In genomic region chr1:86823821-86824500, GRCh38 we compare ENCODE assay signal across 25 cellular contexts.
DNase-seq lines count a peak whose midpoint lies in the region; ATAC-seq, FAIRE-seq and TF ChIP-seq lines count a peak whose summit lies in the region.
"Had no signal": no experiment of that assay in that cellular context is flagged by ENCODE, and none has a peak within 500 bp of the region (broad histone marks: within the 10 kb centered on the region; RNA-seq: fewer than 3 reads in every experiment).

No MANE protein-coding gene starts in this region.

- no peak for FAIRE-seq in A549 (lab: Jason Lieb, UNC)
- FAIRE-seq: GM12891, TTC549 had no signal

- peaks cover 20% of the 10 kb centered on the region for H3K9me3 Mint-ChIP-seq in endodermal cell
- H3K9me3 Mint-ChIP-seq: activated T-cell treated with anti-CD3 and anti-CD28 coated beads, Interleukin-2, amount 50 U/mL, for 4 hours; HFFc6; mesothelial cell of epicardium had no signal

- 35% methylated on average over 3 of the region's 3 CpGs for WGBS in A549 (ENCODE audit: missing lambda C conversion rate)
- 57 to 66% methylated on average over 2 to 3 of the region's 3 CpGs for WGBS in endodermal cell (ENCODE audit: insufficient coverage in 1 of 2, insufficient read length in 1 of 2), 2 experiments
- WGBS in trophoblast cell (ENCODE audit: extremely low coverage, insufficient coverage, insufficient read length): no CpG with 5 or more reads among the region's 3 CpGs

- ATAC-seq in A549 (no peak), GM19351 (IDR thresholded peaks at IDR 0.05; ENCODE audit: unreplicated experiment) (no peak)
- ATAC-seq: activated T-cell treated with anti-CD3 and anti-CD28 coated beads, Interleukin-2, amount 50 U/mL, for 4 hours; naive thymus-derived CD8-positive, alpha-beta T cell had no signal

- no peak overlapping the region for H2AFZ ChIP-seq in trophoblast cell (ENCODE audit: insufficient read depth, low read length, poor library complexity)

- 0 out of 3 replicates have a peak overlapping the region, but pooled peaks have one; percentile 23 for H3K4me2 ChIP-seq in A549
- no peak overlapping the region for H3K4me2 ChIP-seq in trophoblast cell (ENCODE audit: low read length)

- POLR2A ChIA-PET in A549 (lab: Yijun Ruan, JAX): no interaction called here

- H4K91ac ChIP-seq in trophoblast cell (ENCODE audit: low read depth, low read length): no peak overlapping the region

- CTCF ChIA-PET in A549 (lab: Yijun Ruan, JAX): interaction anchor here (0.9 to 1.3 kb wide), 3 partner anchors 10 to 141 kb away, joined by 3 to 6 read pairs (median 3); no protein-coding TSS in a partner anchor

- H4K8ac ChIP-seq in trophoblast cell (ENCODE audit: low read depth, low read length): no peak overlapping the region

- TF ChIP-seq EP300 in A549 (IDR thresholded peaks at IDR 0.05): no peak

- no peaks in the 10 kb centered on the region for H3K9me3 ChIP-seq in A549
- peaks cover 23% of the 10 kb centered on the region for H3K9me3 ChIP-seq in endodermal cell (ENCODE audit: control insufficient read depth, low read length)
- no peaks in the 10 kb centered on the region for H3K9me3 ChIP-seq in trophoblast cell (ENCODE audit: insufficient read depth, low read depth, low read length)
- H3K9me3 ChIP-seq in WERI-Rb-1 (ENCODE audit: severe bottlenecking): no peaks in the 10 kb centered on the region
- H3K9me3 ChIP-seq: spleen, testis had no signal

- no peak for TF ChIP-seq RAD21 in A549 (conservative IDR thresholded peaks at IDR 0.05 in 1 of 2, IDR thresholded peaks at IDR 0.05 in 1 of 2)

- H3K4me3 ChIP-seq in A549 (no peak overlapping the region), endodermal cell (ENCODE audit: low read length) (peak overlapping the region; percentile 48), trophoblast cell (ENCODE audit: low read depth, low read length) (no peak overlapping the region), WERI-Rb-1 (ENCODE audit: low read depth, low read length) (no peak overlapping the region)
- H3K4me3 ChIP-seq: spleen, testis had no signal

- no peak overlapping the region for H3K27ac ChIP-seq in A549
- H3K27ac ChIP-seq in endodermal cell (ENCODE audit: low read depth, low read length): peak overlapping the region; percentile 76
- H3K27ac ChIP-seq in trophoblast cell (ENCODE audit: low read depth, low read length): no peak overlapping the region
- no peak overlapping the region for H3K27ac ChIP-seq in WERI-Rb-1
- H3K27ac ChIP-seq: C4-2B, spleen, testis had no signal

- peaks cover 45% of the 10 kb centered on the region for H3K4me1 Mint-ChIP-seq in endodermal cell

- H3K9ac ChIP-seq in endodermal cell (ENCODE audit: extremely low read depth, low read length, poor library complexity, severe bottlenecking) (peak overlapping the region; percentile 19), trophoblast cell (ENCODE audit: low read length) (no peak overlapping the region)

- H3K27me3 ChIP-seq in endodermal cell (ENCODE audit: control insufficient read depth, insufficient read depth, low read length, poor library complexity, severe bottlenecking) (no peaks in the 10 kb centered on the region), trophoblast cell (ENCODE audit: insufficient read depth, low read length) (no peaks in the 10 kb centered on the region), WERI-Rb-1 (ENCODE audit: insufficient read depth, low read depth, severe bottlenecking) (no peaks in the 10 kb centered on the region)
- H3K27me3 ChIP-seq: testis had no signal

- H3K79me2 ChIP-seq in trophoblast cell (ENCODE audit: control insufficient read depth, insufficient read depth, low read length, poor library complexity): no peaks in the 10 kb centered on the region

- no peak overlapping the region for H2BK5ac ChIP-seq in trophoblast cell (ENCODE audit: low read depth, low read length, poor library complexity)

- no peaks in the 10 kb centered on the region for H3K36me3 Mint-ChIP-seq in endodermal cell (ENCODE audit: low read depth)
- H3K36me3 Mint-ChIP-seq: mesothelial cell of epicardium; naive thymus-derived CD8-positive, alpha-beta T cell had no signal

- H3K79me1 ChIP-seq in trophoblast cell (ENCODE audit: low read length): no peaks in the 10 kb centered on the region

- no peak overlapping the region for H4K12ac ChIP-seq in trophoblast cell (ENCODE audit: low read depth, low read length)

- H3K18ac ChIP-seq in trophoblast cell (ENCODE audit: low read length): no peak overlapping the region

- peak overlapping the region; percentile 86 for H3K27ac Mint-ChIP-seq in endodermal cell
- H3K27ac Mint-ChIP-seq: HFFc6; mesothelial cell of epicardium; naive thymus-derived CD8-positive, alpha-beta T cell had no signal

- no peaks in the 10 kb centered on the region for H3K27me3 Mint-ChIP-seq in endodermal cell (ENCODE audit: insufficient read depth)

- DNase-seq in A549 (ENCODE audit: low read depth in 1 of 2, low spot score in 1 of 2): no peak
- DNase-seq in DMS53 (lab: John Stamatoyannopoulos, UW): peak; percentile 64
- DNase-seq in NCI-H2029 treated with DMSO at 0.1 percent for 48 hours (lab: John Stamatoyannopoulos, UW): peak; percentile 73
- DNase-seq in endodermal cell: peak; percentile 61
- no peak for DNase-seq in trophoblast cell
- DNase-seq in SHP77 treated with DMSO at 0.1 percent for 48 hours (lab: John Stamatoyannopoulos, UW): no peak
- DNase-seq in WERI-Rb-1: no peak
- DNase-seq: activated CD4-positive, alpha-beta T cell treated with anti-CD3 and anti-CD28 coated beads for 4 hours; activated naive CD4-positive, alpha-beta T cell treated with Interleukin-2 at 50 U/mL for 16 hours; activated T-cell treated with anti-CD3 and anti-CD28 coated beads, Interleukin-2, amount 50 U/mL, for 4 hours; amniotic stem cell; dermis blood vessel endothelial cell; HFFc6; naive thymus-derived CD8-positive, alpha-beta T cell; NCI-H1694 treated with DMSO at 0.1 percent for 48 hours; NCI-H774; spleen; stimulated activated CD4-positive, alpha-beta T cell treated with anti-CD3 and anti-CD28 coated beads, Interleukin-4, amount 100 ng/mL, for 1 hour; stimulated activated naive CD4-positive, alpha-beta T cell; testis had no signal

- no peak for TF ChIP-seq POLR2A in A549 (IDR thresholded peaks at IDR 0.05; ENCODE audit: low read length)

- H3K4ac ChIP-seq in trophoblast cell (ENCODE audit: low read depth, low read length): no peak overlapping the region

- peaks cover 9% of the 10 kb centered on the region; the same call in 1 of the 3 replicates for H3K4me1 ChIP-seq in A549
- H3K4me1 ChIP-seq in endodermal cell (ENCODE audit: control insufficient read depth, insufficient read depth, low read length): peaks cover 5% of the 10 kb centered on the region
- peaks cover 0 to 2% of the 10 kb centered on the region in 2 experiments for H3K4me1 ChIP-seq in trophoblast cell (ENCODE audit: control insufficient read depth in 1 of 2, insufficient read depth in 2 of 2, low read length in 2 of 2)
- H3K4me1 ChIP-seq: testis had no signal

- H2BK120ac ChIP-seq in trophoblast cell (ENCODE audit: insufficient read depth, low read length, poor library complexity): no peak overlapping the region

- H3K36me3 ChIP-seq in endodermal cell (ENCODE audit: control insufficient read depth, insufficient read depth, low read length): no peaks in the 10 kb centered on the region
- H3K36me3 ChIP-seq in trophoblast cell (ENCODE audit: control insufficient read depth in 1 of 2, insufficient read depth in 2 of 2, low read length in 2 of 2): no peaks in the 10 kb centered on the region
- no peaks in the 10 kb centered on the region for H3K36me3 ChIP-seq in WERI-Rb-1
- H3K36me3 ChIP-seq: spleen had no signal

- no peak for TF ChIP-seq CTCF in A549 (IDR thresholded peaks at IDR 0.05)
- TF ChIP-seq CTCF in endodermal cell (conservative IDR thresholded peaks at IDR 0.05): no peak
- TF ChIP-seq CTCF in WERI-Rb-1 (IDR thresholded peaks at IDR 0.05; ENCODE audit: low read depth, low read length): no peak

- H2AK5ac ChIP-seq in trophoblast cell (ENCODE audit: low read length): no peak overlapping the region

- H3K23ac ChIP-seq in trophoblast cell (ENCODE audit: low read length): no peak overlapping the region

- H3K4me3 Mint-ChIP-seq in endodermal cell: peak overlapping the region; percentile 10
- H3K4me3 Mint-ChIP-seq: activated T-cell treated with anti-CD3 and anti-CD28 coated beads, Interleukin-2, amount 50 U/mL, for 4 hours; HFFc6; mesothelial cell of epicardium; naive thymus-derived CD8-positive, alpha-beta T cell had no signal

- no peak overlapping the region for H3K14ac ChIP-seq in trophoblast cell (ENCODE audit: low read length)

- H2BK12ac ChIP-seq in trophoblast cell (ENCODE audit: low read length): no peak overlapping the region

TF ChIP-seq in A549, 52 proteins besides CTCF, POLR2A, EP300 and RAD21 (continues in another document):
- no peak for TF ChIP-seq TP53 (CRISPR knock-in tag; IDR thresholded peaks at IDR 0.05)
- no peak for TF ChIP-seq HOXA7 (CRISPR knock-in tag; IDR thresholded peaks at IDR 0.05)
- no peak for TF ChIP-seq ESRRA (IDR thresholded peaks at IDR 0.05; ENCODE audit: borderline replicate concordance, low read length)
- TF ChIP-seq POLR2AphosphoS2 (conservative IDR thresholded peaks at IDR 0.05; ENCODE audit: low read length): no peak
- no peak for TF ChIP-seq RCOR1 (IDR thresholded peaks at IDR 0.05; ENCODE audit: low read depth, low read length)
- TF ChIP-seq MAZ (IDR thresholded peaks at IDR 0.05; ENCODE audit: borderline replicate concordance, low read depth, low read length): no peak
- no peak for TF ChIP-seq HMGXB4 (CRISPR knock-in tag; IDR thresholded peaks at IDR 0.05; ENCODE audit: borderline replicate concordance)
- TF ChIP-seq RNF2 (IDR thresholded peaks at IDR 0.05; ENCODE audit: borderline replicate concordance, low read depth): no peak
- no peak for TF ChIP-seq SMC3 (IDR thresholded peaks at IDR 0.05)
- no peak for TF ChIP-seq ZC3H11A (IDR thresholded peaks at IDR 0.05)
- no peak for TF ChIP-seq MAFK (IDR thresholded peaks at IDR 0.05; ENCODE audit: partially characterized antibody)
- TF ChIP-seq RFX5 (IDR thresholded peaks at IDR 0.05): no peak
- no peak for TF ChIP-seq EHF (CRISPR knock-in tag; IDR thresholded peaks at IDR 0.05)
- TF ChIP-seq PHF8 (IDR thresholded peaks at IDR 0.05; ENCODE audit: borderline replicate concordance, low read depth): no peak
- TF ChIP-seq TFCP2L1 (CRISPR knock-in tag; IDR thresholded peaks at IDR 0.05): no peak

Comparison
In these comparisons a context has a peak if more than half of its experiments do, and no peak if none do; other contexts are left out.
1. DNase-seq: peak in DMS53 (single experiment), NCI-H2029 treated with DMSO at 0.1 percent for 48 hours (single experiment) and endodermal cell (single experiment); none in A549 (0 of 2), trophoblast cell (0 of 2), SHP77 treated with DMSO at 0.1 percent for 48 hours (single experiment) and WERI-Rb-1 (single experiment).